In genomic region chr1:8796812-8797211, GRCh38 we compare ENCODE assay signal across 17 cellular contexts.
"Had no signal": no experiment of that assay in that cellular context is flagged by ENCODE, and none has a peak within 500 bp of the region (broad histone marks: within the 10 kb centered on the region; RNA-seq: fewer than 3 reads in every experiment).

No MANE protein-coding gene starts in this region.

- H3K4me3 ChIP-seq: adrenal gland, prostate gland, skin epidermis, tibial artery had no signal

- H3K9me3 ChIP-seq: adrenal gland, prostate gland, tibial artery had no signal

- ATAC-seq: activated CD8-positive, alpha-beta memory T cell treated with anti-CD3 and anti-CD28 coated beads, Interleukin-2, amount 10 ng/mL, durations not matched to agents 7 days and 5 days; right cardiac atrium had no signal

- H3K27me3 ChIP-seq: adrenal gland, tibial artery had no signal

- DNase-seq: activated CD4-positive, alpha-beta T cell treated with anti-CD3 and anti-CD28 coated beads for 1 hour; activated CD4-positive, alpha-beta T cell treated with anti-CD3 and anti-CD28 coated beads, Interleukin-2, amount 50 U/mL, for 4 hours; activated CD8-positive, alpha-beta memory T cell treated with anti-CD3 and anti-CD28 coated beads, Interleukin-2, amount 10 ng/mL, durations not matched to agents 7 days and 5 days; activated effector memory CD4-positive, alpha-beta T cell treated with Interleukin-2 at 50 U/mL for 16 hours; activated T-cell treated with anti-CD3 and anti-CD28 coated beads, Interleukin-2, amount 50 U/mL, for 1 hour; adrenal gland; caudate nucleus; right cardiac atrium; stimulated activated CD4-positive, alpha-beta T cell treated with anti-CD3 and anti-CD28 coated beads, Interleukin-4, amount 100 ng/mL, for 24 hours; stimulated activated naive CD4-positive, alpha-beta T cell; tibial artery had no signal

- H3K36me3 ChIP-seq: adrenal gland, prostate gland, tibial artery had no signal

- FAIRE-seq: colon, islet of Langerhans, urothelium cell line had no signal

- H3K4me1 ChIP-seq: prostate gland, tibial artery had no signal

- H3K27ac ChIP-seq: adrenal gland, prostate gland, tibial artery, VCaP had no signal
